19 cellular contexts compared by ENCODE assay signal in genomic region chr4:36445485-36445884, GRCh38.
"Had no signal": no experiment of that assay in that cellular context is flagged by ENCODE, and none has a peak within 500 bp of the region (broad histone marks: within the 10 kb centered on the region; RNA-seq: fewer than 3 reads in every experiment).

No MANE protein-coding gene starts in this region.

- H3K4me1 Mint-ChIP-seq: activated naive CD8-positive, alpha-beta T cell treated with anti-CD3 and anti-CD28 coated beads, Interleukin-2, amount 10 ng/mL, durations not matched to agents 7 days and 5 days; brain; naive B cell; neural progenitor cell had no signal

- H3K27ac Mint-ChIP-seq: activated naive CD8-positive, alpha-beta T cell treated with anti-CD3 and anti-CD28 coated beads, Interleukin-2, amount 10 ng/mL, durations not matched to agents 7 days and 5 days; brain; naive B cell; neural progenitor cell; stimulated activated naive CD8-positive, alpha-beta T cell treated with anti-CD3 and anti-CD28 coated beads, Interleukin-15, Interleukin-2, amounts not matched to agents 100 ng/mL and 50 ng/mL, for 24 hours; WTC11 had no signal

- H3K9me3 Mint-ChIP-seq: activated naive CD8-positive, alpha-beta T cell treated with anti-CD3 and anti-CD28 coated beads, Interleukin-2, amount 10 ng/mL, durations not matched to agents 7 days and 5 days; brain; neural progenitor cell had no signal

- H3K4me3 Mint-ChIP-seq: activated naive CD8-positive, alpha-beta T cell treated with anti-CD3 and anti-CD28 coated beads, Interleukin-2, amount 10 ng/mL, durations not matched to agents 7 days and 5 days; brain; naive B cell; neural progenitor cell; stimulated activated naive CD8-positive, alpha-beta T cell treated with anti-CD3 and anti-CD28 coated beads, Interleukin-15, Interleukin-2, amounts not matched to agents 100 ng/mL and 50 ng/mL, for 24 hours; WTC11 had no signal

- ATAC-seq: left lung, sciatic nerve, WTC11 had no signal

- H3K36me3 Mint-ChIP-seq: activated naive CD8-positive, alpha-beta T cell treated with anti-CD3 and anti-CD28 coated beads, Interleukin-2, amount 10 ng/mL, durations not matched to agents 7 days and 5 days; brain; naive B cell; neural progenitor cell; WTC11 had no signal

- DNase-seq: activated CD4-positive, alpha-beta T cell treated with anti-CD3 and anti-CD28 coated beads for 48 hours; activated CD8-positive, alpha-beta memory T cell treated with anti-CD3 and anti-CD28 coated beads, Interleukin-2, amount 50 U/mL, for 48 hours; activated gamma-delta T cell treated with Interleukin-2 at 50 U/mL for 16 hours; activated naive CD8-positive, alpha-beta T cell treated with anti-CD3 and anti-CD28 coated beads, Interleukin-2, amount 10 ng/mL, durations not matched to agents 7 days and 5 days; central memory CD4-positive, alpha-beta T cell; colonic mucosa; hypothalamus; kidney; left lung; mammary epithelial cell; naive B cell; ovary; spleen; upper lobe of left lung had no signal
